ENCODE assay signal across 18 cellular contexts in the genomic region with DNA sequence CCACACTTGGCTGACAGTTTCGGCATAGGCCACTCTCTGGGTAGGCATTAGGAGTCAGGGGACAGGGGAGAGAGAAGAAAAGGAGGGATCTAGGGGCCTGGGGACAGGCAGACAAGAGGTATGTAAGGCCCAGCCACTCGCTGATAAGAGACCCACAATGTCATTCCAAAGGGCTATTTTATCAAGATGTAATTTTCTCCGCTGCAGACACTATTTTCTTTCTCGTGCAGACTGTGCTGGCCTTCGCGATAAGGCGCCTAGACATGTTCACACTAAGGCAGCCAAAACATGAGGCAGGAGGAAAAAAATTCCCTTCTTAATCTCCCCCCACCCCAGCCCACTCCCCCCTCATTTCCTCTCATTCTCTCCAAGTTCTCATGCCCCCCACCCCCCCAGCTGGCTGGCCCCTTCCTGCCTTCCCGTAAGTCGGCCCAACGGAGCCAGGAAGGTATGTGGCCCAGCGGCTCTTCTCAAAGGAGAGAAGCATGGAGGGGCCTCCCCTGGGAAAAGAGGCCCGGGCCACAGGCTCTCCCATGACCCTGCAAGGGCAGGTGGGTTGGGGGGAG. TPM values are rescaled to one million over a fixed set of nuclear protein-coding genes. Genes with fewer than 3 reads are reported as not detected.
DNase-seq lines count a peak whose midpoint lies in the region; ATAC-seq, FAIRE-seq and TF ChIP-seq lines count a peak whose summit lies in the region.
"Had no signal": no experiment of that assay in that cellular context is flagged by ENCODE, and none has a peak within 500 bp of the region (broad histone marks: within the 10 kb centered on the region; RNA-seq: fewer than 3 reads in every experiment).

No MANE protein-coding gene starts in this region.

- H3K4me1 ChIP-seq in RWPE2 (ENCODE audit: insufficient read depth, poor library complexity, severe bottlenecking) (peaks cover 22% of the 10 kb centered on the region), left lung (peaks cover 28 to 43% of the 10 kb centered on the region in 2 donors), gastrocnemius medialis (peaks cover 50 to 63% of the 10 kb centered on the region in 2 donors)
- no peaks in the 10 kb centered on the region for H3K4me1 ChIP-seq in CD8-positive, alpha-beta T cell (ENCODE audit: insufficient read depth, low read length)

- H3K27ac ChIP-seq in RWPE2 (ENCODE audit: poor library complexity, severe bottlenecking) (no peak overlapping the region), left lung (peak overlapping the region; percentile 55 to 59), gastrocnemius medialis (peak overlapping the region in 3 of 4 donors; percentile 47 to 98 (median 63))
- no peak overlapping the region for H3K27ac ChIP-seq in CD8-positive, alpha-beta T cell (ENCODE audit: low read depth, low read length)

- H3K36me3 Mint-ChIP-seq in CD8-positive, alpha-beta T cell = no peaks in the 10 kb centered on the region

- H3K36me3 ChIP-seq in RWPE2 (ENCODE audit: low read depth) (no peaks in the 10 kb centered on the region), left lung (no peaks in the 10 kb centered on the region), gastrocnemius medialis (no peaks in the 10 kb centered on the region)
- no peaks in the 10 kb centered on the region for H3K36me3 ChIP-seq in CD8-positive, alpha-beta T cell (ENCODE audit: insufficient read depth, low read length)

- in situ Hi-C loops in gastrocnemius medialis (cut with MboI; ENCODE audit: low sequenced_read_pairs in 4 of 4) = loop anchor here in 2 of 4 donors (10.0 kb wide), 1 partner anchor 59 kb away; no protein-coding TSS in a partner anchor

- no peak for TF ChIP-seq POLR2A in gastrocnemius medialis (IDR thresholded peaks at IDR 0.05)
- no peak for TF ChIP-seq POLR2A in H54 (IDR thresholded peaks at IDR 0.05; ENCODE audit: low read depth, low read length)

- no peaks in the 10 kb centered on the region for H3K9me3 Mint-ChIP-seq in CD8-positive, alpha-beta T cell
- H3K9me3 Mint-ChIP-seq: activated B cell treated with CpG ODN at 0.5 μM for 24 hours had no signal

- intact Hi-C loops in left lung (cut with DNase I) = no loop called here
- intact Hi-C loops in gastrocnemius medialis (cut with DNase I; ENCODE audit: low total_unique reads) = no loop called here
- intact Hi-C loops in CD8-positive, alpha-beta T cell (cut with DNase I, micrococcal nuclease) = no loop called here

- POLR2A ChIA-PET in CD8-positive, alpha-beta T cell (lab: Charles Lee) = no interaction called here

- peak; percentile 60 for DNase-seq in RWPE2 (ENCODE audit: low spot score)
- peak; percentile 54 for DNase-seq in choroid plexus epithelial cell (ENCODE audit: low read depth)
- DNase-seq in left lung = no peak
- DNase-seq in gastrocnemius medialis = no peak
- no peak for DNase-seq in H54 (ENCODE audit: insufficient read length, low spot score)
- no peak for DNase-seq in CD8-positive, alpha-beta T cell
- no peak for DNase-seq in NCI-H774 (lab: John Stamatoyannopoulos, UW)
- DNase-seq: activated B cell treated with CpG ODN at 0.5 μM for 24 hours; activated naive CD4-positive, alpha-beta T cell treated with anti-CD3 and anti-CD28 coated beads, Interleukin-2, amount 50 U/mL, for 16 hours; cortex of kidney; islet precursor cell; NCI-H2171 treated with DMSO at 0.1 percent for 48 hours; NK-92 treated with Interleukin-12 subunit alpha and Interleukin-12 subunit beta, amount 100 ng/mL, for 24 hours; stimulated activated CD4-positive, alpha-beta T cell treated with anti-CD3 and anti-CD28 coated beads, Interleukin-15, amount 100 ng/mL, for 24 hours had no signal

- H3K27ac Mint-ChIP-seq in CD8-positive, alpha-beta T cell = no peak overlapping the region
- H3K27ac Mint-ChIP-seq: activated B cell treated with CpG ODN at 0.5 μM for 24 hours had no signal

- CTCF ChIA-PET in CD8-positive, alpha-beta T cell (lab: Charles Lee) = no interaction called here

- H3K9me3 ChIP-seq in RWPE2 (ENCODE audit: severe bottlenecking) (no peaks in the 10 kb centered on the region), left lung (no peaks in the 10 kb centered on the region), gastrocnemius medialis (no peaks in the 10 kb centered on the region)
- H3K9me3 ChIP-seq in CD8-positive, alpha-beta T cell (ENCODE audit: low read length) = no peaks in the 10 kb centered on the region

- H3K4me3 Mint-ChIP-seq in CD8-positive, alpha-beta T cell = no peak overlapping the region
- H3K4me3 Mint-ChIP-seq: activated B cell treated with CpG ODN at 0.5 μM for 24 hours had no signal

- H3K27me3 ChIP-seq in RWPE2 (ENCODE audit: insufficient read depth, poor library complexity, severe bottlenecking) (no peaks in the 10 kb centered on the region), left lung (no peaks in the 10 kb centered on the region), gastrocnemius medialis (no peaks in the 10 kb centered on the region)
- no peaks in the 10 kb centered on the region for H3K27me3 ChIP-seq in CD8-positive, alpha-beta T cell (ENCODE audit: insufficient read depth, low read length)

- H3K4me1 Mint-ChIP-seq in CD8-positive, alpha-beta T cell (ENCODE audit: low read depth) = no peaks in the 10 kb centered on the region

- ATAC-seq in RWPE2 (ENCODE audit: low read depth) = no peak
- no peak for ATAC-seq in left lung
- peak in 1 of 2 donors; percentile 7 for ATAC-seq in gastrocnemius medialis
- ATAC-seq in HG03378 (IDR thresholded peaks at IDR 0.05; ENCODE audit: unreplicated experiment) = no peak
- ATAC-seq in CD8-positive, alpha-beta T cell = no peak

- TF ChIP-seq CTCF in RWPE2 (IDR thresholded peaks at IDR 0.05; ENCODE audit: poor library complexity, severe bottlenecking) (no peak), choroid plexus epithelial cell (conservative IDR thresholded peaks at IDR 0.05; ENCODE audit: low read depth, low read length) (no peak), left lung (IDR thresholded peaks at IDR 0.05) (no peak), gastrocnemius medialis (IDR thresholded peaks at IDR 0.05 in 4 of 5, conservative IDR thresholded peaks at IDR 0.05 in 1 of 5) (no peak)
- TF ChIP-seq CTCF in CD8-positive, alpha-beta T cell (IDR thresholded peaks at IDR 0.05) = no peak

- H3K4me3 ChIP-seq in RWPE2 (ENCODE audit: severe bottlenecking) (no peak overlapping the region), choroid plexus epithelial cell (ENCODE audit: low read depth, low read length) (no peak overlapping the region), left lung (no peak overlapping the region), gastrocnemius medialis (no peak overlapping the region)
- no peak overlapping the region for H3K4me3 ChIP-seq in CD8-positive, alpha-beta T cell (ENCODE audit: low read depth, low read length)

- FAIRE-seq in H54 (lab: Jason Lieb, UNC) = no peak
- FAIRE-seq: GM12891, urothelium cell line had no signal

- H3K27me3 Mint-ChIP-seq in CD8-positive, alpha-beta T cell (ENCODE audit: low read depth) = no peaks in the 10 kb centered on the region

RNA-seq across cellular contexts. Expression of a gene that starts 44.9 kb away (rescaled TPM):
- total RNA-seq in left lung (100 to 1,000 TPM in 1 of 2 donors, 10 to 100 TPM in 1; 80.4 to 114 TPM), gastrocnemius medialis (100 to 1,000 TPM; 419 to 569 (median 539) TPM)
- under 1 TPM; 0.06 to 0.14 TPM for total RNA-seq in CD8-positive, alpha-beta T cell
- total RNA-seq: SK-MEL-5 had no signal

Comparison
In these comparisons a context has a peak if more than half of its experiments do, and no peak if none do; other contexts are left out.
1. DNase-seq: peak in RWPE2 (single experiment) and choroid plexus epithelial cell (single experiment); none in left lung (0 of 2), gastrocnemius medialis (0 of 2), H54 (single experiment), CD8-positive, alpha-beta T cell (0 of 7) and NCI-H774 (single experiment).
2. H3K27ac ChIP-seq: peak in left lung (2 of 2) and gastrocnemius medialis (3 of 4); none in RWPE2 (single experiment) and CD8-positive, alpha-beta T cell (single experiment).
3. RNA of a gene that starts 44.9 kb away (total RNA-seq): 419 to 569 TPM in gastrocnemius medialis and 80.4 to 114 TPM in left lung; 0.06 to 0.14 TPM in CD8-positive, alpha-beta T cell; every median in the first group is over 10 times any median in the second.